ENCODE assay signal across 24 cellular contexts in genomic region chr9:111099199-111100005, GRCh38.
A peak's percentile ranks its signal among the peaks of the same experiment; 100 is the strongest.
DNase-seq lines count a peak whose midpoint lies in the region; FAIRE-seq and TF ChIP-seq lines count a peak whose summit lies in the region.
"Had no signal": no experiment of that assay in that cellular context is flagged by ENCODE, and none has a peak within 500 bp of the region (broad histone marks: within the 10 kb centered on the region; RNA-seq: fewer than 3 reads in every experiment).

No MANE protein-coding gene starts in this region.

- no peak for TF ChIP-seq CTCF in H1 (IDR thresholded peaks at IDR 0.05; ENCODE audit: control extremely low read depth in 1 of 3, insufficient read depth in 1 of 3, low read depth in 1 of 3, low read length in 3 of 3)
- no peak for TF ChIP-seq CTCF in mesothelial cell of epicardium (IDR thresholded peaks at IDR 0.05; ENCODE audit: unreplicated experiment)
- no peak for TF ChIP-seq CTCF in ovary (IDR thresholded peaks at IDR 0.05)
- no peak for TF ChIP-seq CTCF in uterus (IDR thresholded peaks at IDR 0.05)

- no peaks in the 10 kb centered on the region for H3K23me2 ChIP-seq in H1 (ENCODE audit: low read depth, low read length)

- H3K27ac ChIP-seq in H1 (ENCODE audit: low read depth, low read length) (no peak overlapping the region), ovary (no peak overlapping the region), uterus (no peak overlapping the region)
- H3K27ac ChIP-seq: dorsolateral prefrontal cortex, gastrocnemius medialis, sigmoid colon, thoracic aorta had no signal

- DNase-seq in ELF-1 (ENCODE audit: low read depth, low spot score) (peak; percentile 97), NCI-H82 (lab: John Stamatoyannopoulos, UW) (peak; percentile 90), H1 (ENCODE audit: low read depth in 1 of 2, low spot score in 2 of 2) (peak in 1 of 2 experiments; percentile 47), mesothelial cell of epicardium (ENCODE audit: low spot score in 2 of 2, unreplicated experiment in 2 of 2) (no peak), ovary (no peak), uterus (no peak), AG08396 (ENCODE audit: low spot score) (no peak)
- no peak for DNase-seq in activated CD4-positive, alpha-beta T cell treated with anti-CD3 and anti-CD28 coated beads for 4 hours
- DNase-seq: activated CD4-positive, alpha-beta T cell treated with anti-CD3 and anti-CD28 coated beads, Interleukin-2, amount 50 U/mL, for 4 hours; activated gamma-delta T cell treated with Interleukin-2 at 50 U/mL for 16 hours; amniotic stem cell; caudate nucleus; CD4-positive, CD25-positive, alpha-beta regulatory T cell; dorsolateral prefrontal cortex; erythroblast; gastrocnemius medialis; left ventricle myocardium superior; NK-92 treated with Interleukin-12 subunit alpha and Interleukin-12 subunit beta, amount 100 ng/mL, for 24 hours; occipital lobe; RPMI8226; sigmoid colon had no signal

- no peaks in the 10 kb centered on the region for H3K79me2 ChIP-seq in H1 (ENCODE audit: control insufficient read depth in 1 of 2, insufficient read depth in 2 of 2, low read length in 2 of 2)

- no peaks in the 10 kb centered on the region for H3K36me3 Mint-ChIP-seq in mesothelial cell of epicardium
- H3K36me3 Mint-ChIP-seq: CD4-positive, CD25-positive, alpha-beta regulatory T cell; stimulated activated effector memory CD8-positive, alpha-beta T cell treated with anti-CD3 and anti-CD28 coated beads, Interleukin-12 subunit alpha, Interleukin-12 subunit beta, amount 100 ng/mL, for 72 hours had no signal

- H2BK5ac ChIP-seq in H1 (ENCODE audit: low read depth, low read length), result no peak overlapping the region

- no peaks in the 10 kb centered on the region for H3K9me3 ChIP-seq in H1 (ENCODE audit: insufficient read depth in 2 of 2, low read depth in 1 of 2, low read length in 1 of 2)
- no peaks in the 10 kb centered on the region for H3K9me3 ChIP-seq in ovary
- no peaks in the 10 kb centered on the region for H3K9me3 ChIP-seq in uterus
- H3K9me3 ChIP-seq: gastrocnemius medialis, sigmoid colon, thoracic aorta had no signal

- WGBS in H1 (ENCODE audit: extremely low coverage in 1 of 2, insufficient coverage in 1 of 2, insufficient read length in 1 of 2, insufficient replicate concordance in 2 of 2, low coverage in 1 of 2, low lambda C conversion rate in 2 of 2, missing lambda C conversion rate in 1 of 2), 2 experiments, result 69% methylated on average over 7 of the region's 9 CpGs; no CpG with 5 or more reads in 1 of the 2 experiments
- WGBS in ovary, 3 donors, result 80 to 87% (median 81%) methylated on average over 9 of the region's 9 CpGs

- H3K27me3 Mint-ChIP-seq in mesothelial cell of epicardium (ENCODE audit: low read depth), result peaks cover 3% of the 10 kb centered on the region
- H3K27me3 Mint-ChIP-seq: CD4-positive, CD25-positive, alpha-beta regulatory T cell had no signal

- peaks cover 43% of the 10 kb centered on the region for H3K4me1 Mint-ChIP-seq in mesothelial cell of epicardium
- H3K4me1 Mint-ChIP-seq: CD4-positive, CD25-positive, alpha-beta regulatory T cell; stimulated activated effector memory CD8-positive, alpha-beta T cell treated with anti-CD3 and anti-CD28 coated beads, Interleukin-12 subunit alpha, Interleukin-12 subunit beta, amount 100 ng/mL, for 72 hours had no signal

- H4K5ac ChIP-seq in H1 (ENCODE audit: insufficient read length, low read depth, low read length), result no peak overlapping the region

- H3K4me3 Mint-ChIP-seq in mesothelial cell of epicardium, result no peak overlapping the region
- H3K4me3 Mint-ChIP-seq: CD4-positive, CD25-positive, alpha-beta regulatory T cell; stimulated activated effector memory CD8-positive, alpha-beta T cell treated with anti-CD3 and anti-CD28 coated beads, Interleukin-12 subunit alpha, Interleukin-12 subunit beta, amount 100 ng/mL, for 72 hours had no signal

- no peak overlapping the region for H2BK120ac ChIP-seq in H1 (replicated peaks; ENCODE audit: low read depth, low read length)

- H3K4me3 ChIP-seq in H1 (ENCODE audit: extremely low read depth in 1 of 4, insufficient read depth in 2 of 4, low read depth in 3 of 4, low read length in 4 of 4) (no peak overlapping the region), ovary (no peak overlapping the region), uterus (no peak overlapping the region)
- H3K4me3 ChIP-seq: dorsolateral prefrontal cortex, gastrocnemius medialis, sigmoid colon, thoracic aorta had no signal

- H3K9ac ChIP-seq in H1 (replicated peaks in 1 of 4; ENCODE audit: extremely low read depth in 1 of 4, low read depth in 3 of 4, low read length in 3 of 4), result no peak overlapping the region

- no peaks in the 10 kb centered on the region for H3K79me1 ChIP-seq in H1 (ENCODE audit: low read depth, low read length)

- no peak overlapping the region for H3K23ac ChIP-seq in H1 (ENCODE audit: insufficient read length)

- H3K14ac ChIP-seq in H1 (ENCODE audit: insufficient read length), result no peak overlapping the region

- 0 out of 2 replicates have a peak overlapping the region, but pooled peaks have one; percentile 16 for H3K18ac ChIP-seq in H1 (ENCODE audit: extremely low read depth, low read length)

- peak overlapping the region; percentile 19 for H3K27ac Mint-ChIP-seq in mesothelial cell of epicardium
- H3K27ac Mint-ChIP-seq: CD4-positive, CD25-positive, alpha-beta regulatory T cell; stimulated activated effector memory CD8-positive, alpha-beta T cell treated with anti-CD3 and anti-CD28 coated beads, Interleukin-12 subunit alpha, Interleukin-12 subunit beta, amount 100 ng/mL, for 72 hours had no signal

- H2AK5ac ChIP-seq in H1 (ENCODE audit: low read depth, low read length), result no peak overlapping the region

- peak overlapping the region; percentile 64; the same call in 1 of the 2 replicates for H2BK20ac ChIP-seq in H1 (ENCODE audit: low read length)

- 0 out of 4 replicates have a peak overlapping the region, but pooled peaks of 1 of the 2 experiments have one; percentile 7 for H3K4me2 ChIP-seq in H1 (ENCODE audit: insufficient read depth in 1 of 2, low read depth in 2 of 2, low read length in 2 of 2)

- CTCF ChIA-PET in H1 (lab: Charles Lee; ENCODE audit: partially characterized antibody), result no interaction called here

- no peak overlapping the region for H2BK15ac ChIP-seq in H1 (ENCODE audit: low read length)

- H3K4ac ChIP-seq in H1 (replicated peaks; ENCODE audit: insufficient read length, low read depth, low read length), result no peak overlapping the region

- no peak overlapping the region for H3K56ac ChIP-seq in H1 (replicated peaks; ENCODE audit: insufficient read length, low read depth, low read length)

- TF ChIP-seq POLR2A in H1 (IDR thresholded peaks at IDR 0.05; ENCODE audit: control extremely low read depth in 1 of 2, low read depth in 2 of 2, low read length in 2 of 2) (no peak), ovary (IDR thresholded peaks at IDR 0.05) (no peak), uterus (IDR thresholded peaks at IDR 0.05) (no peak)

- H3K27me3 ChIP-seq in H1 (replicated peaks in 1 of 4; ENCODE audit: control insufficient read depth in 3 of 4, extremely low read depth in 1 of 4, insufficient read depth in 3 of 4, low read length in 3 of 4), result peaks cover 0 to 3% (median 0%) of the 10 kb centered on the region in 4 experiments; a peak in 1 of 7 replicates
- H3K27me3 ChIP-seq in ovary, result no peaks in the 10 kb centered on the region
- no peaks in the 10 kb centered on the region for H3K27me3 ChIP-seq in uterus
- H3K27me3 ChIP-seq: dorsolateral prefrontal cortex, gastrocnemius medialis, sigmoid colon had no signal

- POLR2A ChIA-PET in H1 (lab: Charles Lee; ENCODE audit: partially characterized antibody), result no interaction called here

- no peak for FAIRE-seq in H1 (lab: Jason Lieb, UNC)
- FAIRE-seq: HepG2 had no signal

- H2BK12ac ChIP-seq in H1 (ENCODE audit: low read depth, low read length), result no peak overlapping the region; the same call in 1 of the 2 replicates

- intact Hi-C loops in ovary (cut with DNase I), result loop anchor here in 1 of 4 donors (10.0 kb wide), 1 partner anchor 75 kb away; no protein-coding TSS in a partner anchor
- intact Hi-C loops in uterus (cut with DNase I; ENCODE audit: low total_unique reads), result no loop called here

- no peak overlapping the region for H4K8ac ChIP-seq in H1 (ENCODE audit: extremely low read depth, insufficient read depth, low read length)

- TF ChIP-seq EP300 in H1 (IDR thresholded peaks at IDR 0.05; ENCODE audit: borderline replicate concordance in 1 of 2, low read depth in 2 of 2, low read length in 2 of 2) (no peak), ovary (IDR thresholded peaks at IDR 0.05) (no peak)

- no peak for TF ChIP-seq RAD21 in H1 (IDR thresholded peaks at IDR 0.05 in 1 of 2, conservative IDR thresholded peaks at IDR 0.05 in 1 of 2; ENCODE audit: low read depth in 2 of 2, low read length in 2 of 2)

- no peak overlapping the region for H2AFZ ChIP-seq in H1 (ENCODE audit: low read length)

- H3K36me3 ChIP-seq in H1 (ENCODE audit: control insufficient read depth in 2 of 4, insufficient read depth in 4 of 4, low read length in 3 of 4), result no peaks in the 10 kb centered on the region
- H3K36me3 ChIP-seq in ovary, result no peaks in the 10 kb centered on the region
- no peaks in the 10 kb centered on the region for H3K36me3 ChIP-seq in uterus
- H3K36me3 ChIP-seq: gastrocnemius medialis, sigmoid colon, thoracic aorta had no signal

- H4K20me1 ChIP-seq in H1 (replicated peaks in 1 of 2; ENCODE audit: control insufficient read depth in 1 of 2, insufficient read depth in 2 of 2, low read length in 2 of 2), result no peaks in the 10 kb centered on the region

- no peaks in the 10 kb centered on the region for H3K9me3 Mint-ChIP-seq in mesothelial cell of epicardium
- H3K9me3 Mint-ChIP-seq: CD4-positive, CD25-positive, alpha-beta regulatory T cell had no signal

- H3K4me1 ChIP-seq in H1 (replicated peaks in 1 of 4; ENCODE audit: control insufficient read depth in 3 of 4, insufficient read depth in 4 of 4, low read length in 3 of 4) (peaks cover 3 to 15% (median 9%) of the 10 kb centered on the region in 4 experiments; a peak in 5 of 7 replicates), ovary (ENCODE audit: insufficient read depth) (no peaks in the 10 kb centered on the region), uterus (no peaks in the 10 kb centered on the region)

- H4K91ac ChIP-seq in H1 (replicated peaks; ENCODE audit: insufficient read length, low read length), result no peak overlapping the region

TF ChIP-seq in H1, 55 proteins besides CTCF, POLR2A, EP300 and RAD21:
- no peak for TF ChIP-seq CHD1 (IDR thresholded peaks at IDR 0.05; ENCODE audit: low read depth, low read length)

Comparison
In these comparisons a context has a peak if more than half of its experiments do, and no peak if none do; other contexts are left out.
1. DNase-seq: peak in ELF-1 (single experiment) and NCI-H82 (single experiment); none in mesothelial cell of epicardium (0 of 2), ovary (0 of 5), uterus (0 of 2), activated CD4-positive, alpha-beta T cell treated with anti-CD3 and anti-CD28 coated beads for 4 hours (0 of 2) and AG08396 (single experiment).